ENCODE assay signal across 22 cellular contexts in the genomic region with DNA sequence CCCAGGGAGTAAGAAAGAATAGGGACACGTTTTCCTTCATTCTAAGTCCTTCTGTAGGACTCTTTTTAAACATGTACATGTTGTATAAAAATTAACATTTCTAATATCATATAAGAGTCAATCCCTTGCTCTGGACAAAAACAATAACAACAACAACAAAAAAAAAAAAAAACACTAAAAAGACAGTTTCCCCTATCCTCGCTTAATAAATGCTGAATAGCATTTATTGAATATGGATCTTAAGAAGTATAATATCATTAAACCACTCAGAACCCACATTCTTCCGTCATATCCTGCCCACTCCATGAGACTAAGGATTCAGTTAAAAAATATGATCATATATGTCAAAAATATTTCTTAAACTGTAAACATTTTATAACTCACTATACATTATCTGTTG.
"Had no signal": no experiment of that assay in that cellular context is flagged by ENCODE, and none has a peak within 500 bp of the region (broad histone marks: within the 10 kb centered on the region; RNA-seq: fewer than 3 reads in every experiment).

No MANE protein-coding gene starts in this region.

- DNase-seq: colonic mucosa; cortex of kidney; effector CD8-positive, alpha-beta T cell; effector memory CD8-positive, alpha-beta T cell; endodermal cell; foreskin keratinocyte; heart left ventricle; hypothalamus; immature natural killer cell; islet precursor cell; kidney; kidney glomerular epithelial cell; left colon; left ventricle myocardium inferior; lower lobe of right lung; mesenchymal stem cell; mucosa of descending colon had no signal

- H3K36me3 ChIP-seq: colonic mucosa, esophagus muscularis mucosa, gastroesophageal sphincter, heart left ventricle, left ventricle myocardium inferior, lower lobe of right lung had no signal

- H3K4me2 ChIP-seq: hepatocyte had no signal

- H3K4me3 ChIP-seq: colonic mucosa, esophagus muscularis mucosa, gastroesophageal sphincter, heart left ventricle, hepatocyte, left ventricle myocardium inferior, lower lobe of right lung, mucosa of descending colon had no signal

- ATAC-seq: effector memory CD8-positive, alpha-beta T cell; foreskin keratinocyte; gastroesophageal sphincter; heart left ventricle; left colon; mucosa of descending colon had no signal

- H3K9me3 ChIP-seq: colonic mucosa, esophagus muscularis mucosa, gastroesophageal sphincter, heart left ventricle, left ventricle myocardium inferior, lower lobe of right lung, mucosa of descending colon had no signal

- FAIRE-seq: endometrium, frontal cortex, kidney had no signal

- H3K79me2 ChIP-seq: hepatocyte had no signal

- H3K27me3 ChIP-seq: colonic mucosa, esophagus muscularis mucosa, foreskin keratinocyte, gastroesophageal sphincter, heart left ventricle, hepatocyte had no signal

- H2AFZ ChIP-seq: hepatocyte had no signal

- H3K4me1 ChIP-seq: colonic mucosa, esophagus muscularis mucosa, gastroesophageal sphincter, left ventricle myocardium inferior, lower lobe of right lung had no signal

- H3K27ac ChIP-seq: colonic mucosa, esophagus muscularis mucosa, foreskin keratinocyte, gastroesophageal sphincter, heart left ventricle, hepatocyte, left ventricle myocardium inferior, lower lobe of right lung had no signal
